8 cellular contexts compared by ENCODE assay signal in the genomic region with DNA sequence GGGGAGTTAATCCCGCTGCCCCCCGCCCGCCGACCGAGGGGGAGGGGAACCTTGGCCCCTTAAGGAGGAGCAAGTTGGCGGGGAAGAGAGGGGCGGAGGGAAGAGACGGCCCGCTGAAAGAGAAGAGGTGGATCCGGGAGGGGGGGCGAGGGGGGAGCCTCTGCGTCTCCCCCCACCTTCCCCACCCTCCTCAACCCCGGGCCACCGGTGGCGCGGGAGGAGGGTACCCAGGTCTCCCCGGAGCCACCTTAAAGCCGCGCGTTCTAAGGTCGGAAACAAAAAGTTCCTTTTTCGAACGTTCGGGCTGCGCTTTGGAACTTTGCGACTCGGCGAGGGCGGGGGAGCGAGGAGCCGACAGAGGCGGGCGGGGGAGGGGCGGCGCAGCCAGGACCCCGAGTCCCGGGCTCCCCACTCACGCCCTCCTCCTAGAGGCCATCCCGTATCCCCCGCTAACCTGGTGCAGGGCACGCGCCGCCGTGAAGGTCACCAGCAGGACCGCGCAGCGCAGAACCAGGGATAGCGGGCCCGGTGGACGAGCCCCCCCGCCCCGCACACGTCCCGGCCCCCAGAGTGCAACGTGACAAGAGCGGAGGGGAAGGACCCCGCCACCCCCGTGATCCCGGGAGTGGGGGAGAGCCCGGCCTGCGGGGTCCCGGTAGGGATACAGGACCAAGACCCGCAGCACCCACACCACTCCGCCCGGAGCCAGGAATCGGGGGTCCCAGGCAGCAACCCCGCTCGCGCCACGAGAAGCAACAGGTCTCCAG. TPM values are rescaled to one million over a fixed set of nuclear protein-coding genes. Genes with fewer than 3 reads are reported as not detected.
DNase-seq lines count a peak whose midpoint lies in the region; ATAC-seq and TF ChIP-seq lines count a peak whose summit lies in the region.

No MANE protein-coding gene starts in this region.

- peaks cover 56% of the 10 kb centered on the region for H3K79me2 ChIP-seq in mammary epithelial cell (ENCODE audit: insufficient read depth, low read length)

- DNase-seq in LNCaP clone FGC (ENCODE audit: low read depth): no peak
- DNase-seq in mammary epithelial cell: peak; percentile 51
- DNase-seq in islet precursor cell: peak; percentile 70
- peak in 2 of 3 donors; percentile 65 to 67 for DNase-seq in stimulated activated CD4-positive, alpha-beta T cell treated with anti-CD3 and anti-CD28 coated beads, Interleukin-12 subunit alpha, Interleukin-12 subunit beta, amount 100 ng/mL, for 48 hours (ENCODE audit: low read depth in 2 of 3, low spot score in 1 of 3)

- no peaks in the 10 kb centered on the region for H3K9me3 ChIP-seq in mammary epithelial cell (replicated peaks; ENCODE audit: insufficient read depth, low read length)

- peak overlapping the region; percentile 94 for H3K27ac ChIP-seq in 22Rv1
- H3K27ac ChIP-seq in mammary epithelial cell (ENCODE audit: insufficient read depth, low read depth, low read length): peak overlapping the region; percentile 91

- CTCF ChIA-PET in mammary epithelial cell (lab: Charles Lee; ENCODE audit: low non-redundant PET): no interaction called here

- dilution Hi-C loops in mammary epithelial cell (cut with HindIII; ENCODE audit: low sequenced_read_pairs): loop anchor here (10.0 kb wide), 1 partner anchor 299 kb away; the partner anchor contains the start of gene RABAC1

- TSS peak; percentile 50 for BruUV-seq in mammary epithelial cell (replicated peaks; lab: Mats Ljungman, UMichigan)

- H3K4me3 ChIP-seq in LNCaP clone FGC (ENCODE audit: low read depth, low read length) (peak overlapping the region; percentile 82), WI38 (ENCODE audit: low read depth, low read length) (peak overlapping the region; percentile 96), mammary epithelial cell (replicated peaks in 1 of 3; ENCODE audit: insufficient read depth in 1 of 3, low read depth in 2 of 3, low read length in 3 of 3) (peak overlapping the region; percentile 95 to 99 (median 98))

- H3K27me3 ChIP-seq in mammary epithelial cell (ENCODE audit: insufficient read depth, low read length): no peaks in the 10 kb centered on the region

- H4K20me1 ChIP-seq in mammary epithelial cell (ENCODE audit: insufficient read depth, low read length): no peaks in the 10 kb centered on the region

- no CpG with 5 or more reads among the region's 70 CpGs for WGBS in mammary epithelial cell (ENCODE audit: low coverage, missing lambda C conversion rate)

- intact Hi-C loops in mammary epithelial cell (cut with micrococcal nuclease): loop anchor here (1.0 kb wide), 1 partner anchor 24 kb away; no protein-coding TSS in a partner anchor

- H3K4me2 ChIP-seq in mammary epithelial cell (ENCODE audit: insufficient read depth, low read depth, low read length): peak overlapping the region; percentile 67

- peaks cover 39% of the 10 kb centered on the region for H3K4me1 ChIP-seq in mammary epithelial cell (ENCODE audit: insufficient read depth, low read length)

- H3K36me3 ChIP-seq in mammary epithelial cell (ENCODE audit: insufficient read depth, low read length): peaks cover 7% of the 10 kb centered on the region

- H3K9ac ChIP-seq in mammary epithelial cell (ENCODE audit: insufficient read depth, low read length): peak overlapping the region; percentile 95

- in situ Hi-C loops in mammary epithelial cell (cut with MboI; ENCODE audit: low sequenced_read_pairs in 2 of 2): no loop called here

- ATAC-seq in GM18511 (IDR thresholded peaks at IDR 0.05; ENCODE audit: unreplicated experiment) (peak; percentile 33), HG02571 (IDR thresholded peaks at IDR 0.05; ENCODE audit: unreplicated experiment) (no peak)

- peak overlapping the region; percentile 1 for H2AFZ ChIP-seq in mammary epithelial cell (ENCODE audit: low read depth, low read length)

- TF ChIP-seq CTCF in 22Rv1 (IDR thresholded peaks at IDR 0.05) (no peak), LNCaP clone FGC (IDR thresholded peaks at IDR 0.05; ENCODE audit: control insufficient read depth, extremely low read depth, insufficient read depth) (no peak), WI38 (IDR thresholded peaks at IDR 0.05; ENCODE audit: low read depth, low read length) (no peak), mammary epithelial cell (conservative IDR thresholded peaks at IDR 0.05 in 1 of 2, IDR thresholded peaks at IDR 0.05 in 1 of 2; ENCODE audit: extremely low read depth in 1 of 2, insufficient read depth in 1 of 2, low read depth in 1 of 2, low read length in 2 of 2) (no peak)

RNA-seq across cellular contexts. Expression of gene ERF, which starts 0.7 kb away (rescaled TPM):
- 100 to 1,000 TPM; 101 to 139 TPM for total RNA-seq in mammary epithelial cell
- polyA plus RNA-seq in mammary epithelial cell: 86.1 TPM
- 36.6 TPM for polyA minus RNA-seq in mammary epithelial cell

RNA-seq across cellular contexts. Expression of gene GSK3A, which starts 11.9 kb away (rescaled TPM):
- total RNA-seq in mammary epithelial cell: 10 to 100 TPM; 29.3 to 61.9 TPM
- polyA plus RNA-seq in mammary epithelial cell: 42.9 TPM
- polyA minus RNA-seq in mammary epithelial cell: 52.4 TPM

RNA-seq across cellular contexts. Expression of gene CIC, which starts 14.8 kb away (rescaled TPM):
- 10 to 100 TPM; 37.0 to 91.0 TPM for total RNA-seq in mammary epithelial cell
- 19.4 TPM for polyA plus RNA-seq in mammary epithelial cell
- 24.7 TPM for polyA minus RNA-seq in mammary epithelial cell

RNA-seq across cellular contexts. Expression of gene ZNF526, which starts 34.2 kb away (rescaled TPM):
- 10 to 100 TPM; 11.2 to 15.8 TPM for total RNA-seq in mammary epithelial cell
- 8.6 TPM for polyA plus RNA-seq in mammary epithelial cell
- 22.8 TPM for polyA minus RNA-seq in mammary epithelial cell

RNA-seq across cellular contexts. Expression of gene DEDD2, which starts 36.8 kb away (rescaled TPM):
- 10 to 100 TPM; 17.3 to 32.3 TPM for total RNA-seq in mammary epithelial cell
- polyA plus RNA-seq in mammary epithelial cell: 31.8 TPM
- polyA minus RNA-seq in mammary epithelial cell: 13.2 TPM
